14 cellular contexts compared by ENCODE assay signal in the genomic region with DNA sequence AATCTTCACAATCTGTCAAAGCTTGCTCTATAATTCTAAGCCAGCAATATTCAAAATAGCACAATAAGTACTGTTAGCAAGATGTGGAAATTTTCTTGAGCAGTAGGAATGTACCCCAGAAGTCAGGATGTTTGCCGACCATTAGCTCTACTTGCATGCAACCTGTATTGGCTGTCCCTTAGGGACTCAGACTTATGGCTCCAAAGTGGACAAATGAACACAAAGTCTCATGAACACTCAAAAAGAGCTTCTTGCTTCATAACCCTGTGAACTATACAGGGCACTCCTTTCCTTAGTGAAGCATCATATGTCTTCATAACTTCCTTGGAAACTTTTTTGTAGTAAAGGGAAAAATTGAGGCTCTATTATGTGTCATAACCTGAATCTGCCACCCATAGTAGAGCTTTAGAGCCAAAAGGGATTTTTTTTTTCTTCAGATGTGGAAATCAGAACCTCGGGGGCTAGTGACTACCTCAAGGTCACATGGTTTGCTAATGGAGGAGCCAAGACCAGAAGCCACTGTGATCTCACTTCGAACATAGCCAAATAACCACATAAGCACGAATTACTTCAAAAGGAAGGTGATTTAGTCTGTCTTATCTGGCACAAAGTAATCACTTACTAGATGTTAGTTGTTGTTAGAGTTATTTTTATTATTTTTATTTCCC. TPM values are rescaled to one million over a fixed set of nuclear protein-coding genes. Genes with fewer than 3 reads are reported as not detected.
A peak's percentile ranks its signal among the peaks of the same experiment; 100 is the strongest.
DNase-seq lines count a peak whose midpoint lies in the region; ATAC-seq, FAIRE-seq and TF ChIP-seq lines count a peak whose summit lies in the region.
"Had no signal": no experiment of that assay in that cellular context is flagged by ENCODE, and none has a peak within 500 bp of the region (broad histone marks: within the 10 kb centered on the region; RNA-seq: fewer than 3 reads in every experiment).

No MANE protein-coding gene starts in this region.

- H3K9me2 ChIP-seq in HCT116 (ENCODE audit: insufficient read depth), result no peaks in the 10 kb centered on the region

- FAIRE-seq in GM12892 (lab: Jason Lieb, UNC) (no peak), kidney (lab: Jason Lieb, UNC) (no peak)

- peaks cover 13% of the 10 kb centered on the region for H3K4me1 Mint-ChIP-seq in activated naive CD8-positive, alpha-beta T cell treated with anti-CD3 and anti-CD28 coated beads, Interleukin-2, amount 10 ng/mL, durations not matched to agents 7 days and 5 days
- peaks cover 49% of the 10 kb centered on the region for H3K4me1 Mint-ChIP-seq in mesothelial cell of epicardium

- H3K4me2 ChIP-seq in HCT116 (ENCODE audit: low read length), result no peak overlapping the region

- H3K27me3 Mint-ChIP-seq in activated naive CD8-positive, alpha-beta T cell treated with anti-CD3 and anti-CD28 coated beads, Interleukin-2, amount 10 ng/mL, durations not matched to agents 7 days and 5 days, result no peaks in the 10 kb centered on the region
- H3K27me3 Mint-ChIP-seq in mesothelial cell of epicardium (ENCODE audit: low read depth), result no peaks in the 10 kb centered on the region

- ATAC-seq in HCT116 (no peak; the same call in 1 of the 2 replicates), HG02852 (IDR thresholded peaks at IDR 0.05; ENCODE audit: unreplicated experiment) (no peak)
- ATAC-seq in activated naive CD8-positive, alpha-beta T cell treated with anti-CD3 and anti-CD28 coated beads, Interleukin-2, amount 10 ng/mL, durations not matched to agents 7 days and 5 days (ENCODE audit: low read depth), result peak; percentile 41
- ATAC-seq: esophagus mucosa had no signal

- TF ChIP-seq POLR2A in HCT116 (IDR thresholded peaks at IDR 0.05; ENCODE audit: borderline replicate concordance, extremely low read depth, insufficient read depth, insufficient read length) (no peak), GM12892 (IDR thresholded peaks at IDR 0.05; ENCODE audit: low read depth, low read length) (no peak)

- peak; percentile 35 for DNase-seq in AG08395 (ENCODE audit: low spot score)
- DNase-seq in HCT116 (ENCODE audit: low read depth, low spot score), result no peak
- no peak for DNase-seq in activated naive CD8-positive, alpha-beta T cell treated with anti-CD3 and anti-CD28 coated beads, Interleukin-2, amount 10 ng/mL, durations not matched to agents 7 days and 5 days
- DNase-seq in mesothelial cell of epicardium (ENCODE audit: low spot score in 2 of 2, unreplicated experiment in 2 of 2), result no peak
- no peak for DNase-seq in cerebellum (ENCODE audit: low spot score)
- DNase-seq in GM12892 (ENCODE audit: insufficient read length), result no peak
- no peak for DNase-seq in kidney
- DNase-seq: AML-193, cortex of kidney, DMS53, NCI-H2107 had no signal

- TF ChIP-seq RAD21 in HCT116 (IDR thresholded peaks at IDR 0.05; ENCODE audit: low read depth), result no peak

- H3K4me3 ChIP-seq in HCT116 (replicated peaks in 1 of 2; ENCODE audit: low read depth in 1 of 2, low read length in 2 of 2) (no peak overlapping the region), kidney (ENCODE audit: low read length in 2 of 2) (no peak overlapping the region)
- H3K4me3 ChIP-seq: SJSA1 had no signal

- CTCF ChIA-PET in HCT116 (lab: Charles Lee), result no interaction called here

- POLR2A ChIA-PET in HCT116 (lab: Charles Lee), result no interaction called here
- POLR2A ChIA-PET in activated naive CD8-positive, alpha-beta T cell treated with anti-CD3 and anti-CD28 coated beads, Interleukin-2, amount 10 ng/mL, durations not matched to agents 7 days and 5 days (lab: Charles Lee), result no interaction called here

- no peaks in the 10 kb centered on the region for H3K36me3 ChIP-seq in HCT116 (ENCODE audit: control insufficient read depth in 1 of 2, insufficient read depth in 2 of 2, low read length in 2 of 2)
- no peaks in the 10 kb centered on the region for H3K36me3 ChIP-seq in kidney (ENCODE audit: control insufficient read depth in 1 of 2, insufficient read depth in 2 of 2, low read length in 2 of 2)
- H3K36me3 ChIP-seq: SJSA1 had no signal

- H3K4me1 ChIP-seq in HCT116 (ENCODE audit: control insufficient read depth in 1 of 2, insufficient read depth in 2 of 2, low read length in 2 of 2) (peaks cover 20 to 41% of the 10 kb centered on the region in 2 experiments; a peak in 3 of 4 replicates), kidney (ENCODE audit: control insufficient read depth in 1 of 2, insufficient read depth in 1 of 2, low read depth in 1 of 2, low read length in 2 of 2) (no peaks in the 10 kb centered on the region)
- H3K4me1 ChIP-seq: SJSA1 had no signal

- no peak overlapping the region for H2AFZ ChIP-seq in HCT116 (ENCODE audit: low read depth, low read length, poor library complexity, severe bottlenecking)

- intact Hi-C loops in HCT116 (cut with micrococcal nuclease) (no loop called here), kidney (cut with DNase I) (no loop called here)

- peak overlapping the region; percentile 6; the same call in 1 of the 2 replicates for H3K27ac ChIP-seq in HCT116 (ENCODE audit: low read depth, low read length)
- no peak overlapping the region for H3K27ac ChIP-seq in kidney (ENCODE audit: low read depth in 2 of 2, low read length in 2 of 2)
- H3K27ac ChIP-seq: SJSA1 had no signal

- no peak overlapping the region for H3K27ac Mint-ChIP-seq in activated naive CD8-positive, alpha-beta T cell treated with anti-CD3 and anti-CD28 coated beads, Interleukin-2, amount 10 ng/mL, durations not matched to agents 7 days and 5 days
- peak overlapping the region; percentile 93 for H3K27ac Mint-ChIP-seq in mesothelial cell of epicardium

- no peak for TF ChIP-seq CTCF in HCT116 (IDR thresholded peaks at IDR 0.05 in 2 of 3, conservative IDR thresholded peaks at IDR 0.05 in 1 of 3; ENCODE audit: borderline replicate concordance in 1 of 3, insufficient read depth in 1 of 3, low read depth in 2 of 3, low read length in 2 of 3)
- no peak for TF ChIP-seq CTCF in mesothelial cell of epicardium (IDR thresholded peaks at IDR 0.05; ENCODE audit: unreplicated experiment)
- TF ChIP-seq CTCF in kidney (IDR thresholded peaks at IDR 0.05; ENCODE audit: borderline replicate concordance, extremely low read depth, insufficient read depth), result no peak

- H3K79me2 ChIP-seq in HCT116 (ENCODE audit: insufficient read depth, low read length), result peaks cover 13% of the 10 kb centered on the region

- no peaks in the 10 kb centered on the region for H4K20me1 ChIP-seq in HCT116 (ENCODE audit: insufficient read depth)

- RAD21 ChIA-PET in HCT116 (lab: Charles Lee; ENCODE audit: low non-redundant PET in 1 of 2, low total read pairs in 2 of 2, uncharacterized antibody in 2 of 2, unreplicated experiment in 2 of 2), result no interaction called here

- H3K4me3 Mint-ChIP-seq in activated naive CD8-positive, alpha-beta T cell treated with anti-CD3 and anti-CD28 coated beads, Interleukin-2, amount 10 ng/mL, durations not matched to agents 7 days and 5 days, result no peak overlapping the region
- no peak overlapping the region for H3K4me3 Mint-ChIP-seq in mesothelial cell of epicardium

- H3K9me3 Mint-ChIP-seq in activated naive CD8-positive, alpha-beta T cell treated with anti-CD3 and anti-CD28 coated beads, Interleukin-2, amount 10 ng/mL, durations not matched to agents 7 days and 5 days, result peaks cover 5% of the 10 kb centered on the region
- peaks cover 9% of the 10 kb centered on the region for H3K9me3 Mint-ChIP-seq in mesothelial cell of epicardium

- H3K9me3 ChIP-seq in HCT116 (ENCODE audit: control insufficient read depth in 1 of 2, insufficient read depth in 1 of 2, low read depth in 1 of 2, low read length in 2 of 2) (no peaks in the 10 kb centered on the region; a peak in 1 of 4 replicates), kidney (ENCODE audit: control insufficient read depth in 1 of 2, low read length in 2 of 2) (no peaks in the 10 kb centered on the region)
- H3K9me3 ChIP-seq: SJSA1 had no signal

- no TSS peak for BruUV-seq in HCT116 (replicated peaks; lab: Mats Ljungman, UMichigan)

- no peaks in the 10 kb centered on the region for H3K36me3 Mint-ChIP-seq in activated naive CD8-positive, alpha-beta T cell treated with anti-CD3 and anti-CD28 coated beads, Interleukin-2, amount 10 ng/mL, durations not matched to agents 7 days and 5 days
- H3K36me3 Mint-ChIP-seq in mesothelial cell of epicardium, result peaks cover 2% of the 10 kb centered on the region

- no peak overlapping the region for H3K9ac ChIP-seq in HCT116 (ENCODE audit: low read length)
- H3K9ac ChIP-seq in kidney (ENCODE audit: low read length in 2 of 2), result no peak overlapping the region

- no peaks in the 10 kb centered on the region for H3K27me3 ChIP-seq in HCT116 (ENCODE audit: insufficient read depth, low read length)
- H3K27me3 ChIP-seq: SJSA1 had no signal

TF ChIP-seq in HCT116, 20 proteins besides CTCF, POLR2A, EP300 and RAD21 (continues in another document):
- TF ChIP-seq SRF (IDR thresholded peaks at IDR 0.05; ENCODE audit: low read depth), result no peak
- no peak for TF ChIP-seq YY1 (IDR thresholded peaks at IDR 0.05; ENCODE audit: extremely low read depth, insufficient replicate concordance, low read depth, low read length)
- no peak for TF ChIP-seq FOSL1 (IDR thresholded peaks at IDR 0.05; ENCODE audit: low read depth)
- TF ChIP-seq, protein P1, sequence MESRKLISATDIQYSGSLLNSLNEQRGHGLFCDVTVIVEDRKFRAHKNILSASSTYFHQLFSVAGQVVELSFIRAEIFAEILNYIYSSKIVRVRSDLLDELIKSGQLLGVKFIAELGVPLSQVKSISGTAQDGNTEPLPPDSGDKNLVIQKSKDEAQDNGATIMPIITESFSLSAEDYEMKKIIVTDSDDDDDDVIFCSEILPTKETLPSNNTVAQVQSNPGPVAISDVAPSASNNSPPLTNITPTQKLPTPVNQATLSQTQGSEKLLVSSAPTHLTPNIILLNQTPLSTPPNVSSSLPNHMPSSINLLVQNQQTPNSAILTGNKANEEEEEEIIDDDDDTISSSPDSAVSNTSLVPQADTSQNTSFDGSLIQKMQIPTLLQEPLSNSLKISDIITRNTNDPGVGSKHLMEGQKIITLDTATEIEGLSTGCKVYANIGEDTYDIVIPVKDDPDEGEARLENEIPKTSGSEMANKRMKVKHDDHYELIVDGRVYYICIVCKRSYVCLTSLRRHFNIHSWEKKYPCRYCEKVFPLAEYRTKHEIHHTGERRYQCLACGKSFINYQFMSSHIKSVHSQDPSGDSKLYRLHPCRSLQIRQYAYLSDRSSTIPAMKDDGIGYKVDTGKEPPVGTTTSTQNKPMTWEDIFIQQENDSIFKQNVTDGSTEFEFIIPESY (IDR thresholded peaks at IDR 0.05; ENCODE audit: extremely low read depth, insufficient replicate concordance, low read length), result no peak

RNA-seq across cellular contexts. Expression of a gene that starts 54.6 kb away (rescaled TPM):
- total RNA-seq in HCT116 (2021; ENCODE audit: unreplicated experiment) (67.9 TPM), mesothelial cell of epicardium (33.5 to 36.6 TPM (median 35.4 TPM) in 3 replicates), cerebellum (25.6 TPM), kidney (32.8 TPM)
- 11.8 and 16.8 TPM in 2 replicates for polyA plus RNA-seq in HCT116 (2012)
- total RNA-seq in activated naive CD8-positive, alpha-beta T cell treated with anti-CD3 and anti-CD28 coated beads, Interleukin-2, amount 10 ng/mL, durations not matched to agents 7 days and 5 days, result 1 to 10 TPM in 1 of 2 experiments, under 1 TPM in 1; 0.91 to 1.2 TPM
- polyA plus RNA-seq in GM12892 (2012; ENCODE audit: missing spikeins), result 0.11 TPM
- polyA plus RNA-seq in kidney (ENCODE audit: insufficient read depth, low read depth, low replicate concordance), result 2.6 TPM

Comparison
In these comparisons a context has a peak if more than half of its experiments do, and no peak if none do; other contexts are left out.
1. RNA of a gene that starts 54.6 kb away (total RNA-seq): 67.9 TPM in HCT116 (single experiment), 33.5 to 36.6 TPM in mesothelial cell of epicardium, 32.8 TPM in kidney (single experiment) and 25.6 TPM in cerebellum (single experiment); 0.91 to 1.2 TPM in activated naive CD8-positive, alpha-beta T cell treated with anti-CD3 and anti-CD28 coated beads, Interleukin-2, amount 10 ng/mL, durations not matched to agents 7 days and 5 days; every median in the first group is over 10 times any median in the second.